Comparison of ENCODE assay signal across 8 cellular contexts in genomic region chr2:146734042-146734715, GRCh38.
A peak's percentile ranks its signal among the peaks of the same experiment; 100 is the strongest.
DNase-seq lines count a peak whose midpoint lies in the region; ATAC-seq, FAIRE-seq and TF ChIP-seq lines count a peak whose summit lies in the region.

No MANE protein-coding gene starts in this region.

- ATAC-seq in HG03432 (IDR thresholded peaks at IDR 0.05; ENCODE audit: unreplicated experiment) (peak; percentile 76), HG03097 (IDR thresholded peaks at IDR 0.05; ENCODE audit: low FRiP score, unreplicated experiment) (no peak)

- H3K4me1 Mint-ChIP-seq in chondrocyte (ENCODE audit: low read depth) = no peaks in the 10 kb centered on the region

- no peak for TF ChIP-seq POLR2A in GM12892 (IDR thresholded peaks at IDR 0.05; ENCODE audit: low read depth, low read length)

- peak; percentile 27 for FAIRE-seq in GM12892 (lab: Jason Lieb, UNC)

- DNase-seq in A172 (ENCODE audit: low spot score) (peak; percentile 59), GM12892 (ENCODE audit: insufficient read length) (no peak), NCI-H748 (lab: John Stamatoyannopoulos, UW; ENCODE audit: unreplicated experiment) (peak; percentile 61), chondrocyte (ENCODE audit: low spot score) (no peak), midbrain (lab: John Stamatoyannopoulos, UW) (peak; percentile 22), cortex of kidney (lab: John Stamatoyannopoulos, UW) (no peak)

- H3K27ac Mint-ChIP-seq in chondrocyte (ENCODE audit: unreplicated experiment) = peak overlapping the region; percentile 17

- peak; percentile 90 for TF ChIP-seq CTCF in chondrocyte (IDR thresholded peaks at IDR 0.05)

- no peaks in the 10 kb centered on the region for H3K36me3 Mint-ChIP-seq in chondrocyte (ENCODE audit: low read depth)

- peaks cover 2% of the 10 kb centered on the region for H3K27me3 Mint-ChIP-seq in chondrocyte (ENCODE audit: low read depth)

- no peaks in the 10 kb centered on the region for H3K9me3 Mint-ChIP-seq in chondrocyte (ENCODE audit: low read depth)

- no peak overlapping the region for H3K4me3 Mint-ChIP-seq in chondrocyte (ENCODE audit: unreplicated experiment)

Comparison
In these comparisons a context has a peak if more than half of its experiments do, and no peak if none do; other contexts are left out.
1. DNase-seq: peak in A172 (single experiment), NCI-H748 (single experiment) and midbrain (single experiment); none in GM12892 (single experiment), chondrocyte (single experiment) and cortex of kidney (single experiment).